In genomic region chr6:41372526-41373366, GRCh38 we compare ENCODE assay signal across 1 cellular context.
TF ChIP-seq lines count a peak whose summit lies in the region.

No MANE protein-coding gene starts in this region.

TF ChIP-seq in HepG2, 621 proteins besides CTCF, POLR2A, EP300 and RAD21 (continued from another document and continues in another):
- no peak for TF ChIP-seq ZNF646 (CRISPR knock-in tag; IDR thresholded peaks at IDR 0.05)
- no peak for TF ChIP-seq NFYB (CRISPR knock-in tag; IDR thresholded peaks at IDR 0.05)
- TF ChIP-seq NFATC3 (CRISPR knock-in tag; IDR thresholded peaks at IDR 0.05) = no peak
- TF ChIP-seq PATZ1 (CRISPR knock-in tag; IDR thresholded peaks at IDR 0.05) = peak; percentile 90
- peak; percentile 38; the same call in 1 of the 2 replicates for TF ChIP-seq FOXP4 (CRISPR knock-in tag; IDR thresholded peaks at IDR 0.05)
- TF ChIP-seq MTA1 (CRISPR knock-in tag; IDR thresholded peaks at IDR 0.05; ENCODE audit: borderline replicate concordance) = peak; percentile 93; the same call in 1 of the 2 replicates
- TF ChIP-seq ZBTB8A (CRISPR knock-in tag; IDR thresholded peaks at IDR 0.05; ENCODE audit: borderline replicate concordance, low read depth) = no peak
- no peak for TF ChIP-seq ZNF569 (CRISPR knock-in tag; IDR thresholded peaks at IDR 0.05; ENCODE audit: borderline replicate concordance)
- TF ChIP-seq ARID5B (CRISPR knock-in tag; IDR thresholded peaks at IDR 0.05) = peak; percentile 58; the same call in 1 of the 2 replicates
- no peak for TF ChIP-seq FOSL1 (CRISPR knock-in tag; IDR thresholded peaks at IDR 0.05; ENCODE audit: borderline replicate concordance)
- no peak for TF ChIP-seq ZFP62 (CRISPR knock-in tag; IDR thresholded peaks at IDR 0.05)
- TF ChIP-seq ZEB1 (IDR thresholded peaks at IDR 0.05; ENCODE audit: insufficient replicate concordance, low read depth) = no peak
- no peak for TF ChIP-seq ZNF484 (CRISPR knock-in tag; IDR thresholded peaks at IDR 0.05; ENCODE audit: borderline replicate concordance, low read depth)
- no peak for TF ChIP-seq EHMT2 (IDR thresholded peaks at IDR 0.05; ENCODE audit: borderline replicate concordance, low read depth, low read length)
- TF ChIP-seq, protein P1, sequence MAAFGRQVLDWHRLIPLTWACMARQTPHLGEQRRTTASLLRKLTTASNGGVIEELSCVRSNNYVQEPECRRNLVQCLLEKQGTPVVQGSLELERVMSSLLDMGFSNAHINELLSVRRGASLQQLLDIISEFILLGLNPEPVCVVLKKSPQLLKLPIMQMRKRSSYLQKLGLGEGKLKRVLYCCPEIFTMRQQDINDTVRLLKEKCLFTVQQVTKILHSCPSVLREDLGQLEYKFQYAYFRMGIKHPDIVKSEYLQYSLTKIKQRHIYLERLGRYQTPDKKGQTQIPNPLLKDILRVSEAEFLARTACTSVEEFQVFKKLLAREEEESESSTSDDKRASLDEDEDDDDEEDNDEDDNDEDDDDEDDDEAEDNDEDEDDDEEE (CRISPR knock-in tag; IDR thresholded peaks at IDR 0.05) = no peak
- TF ChIP-seq TEAD2 (CRISPR knock-in tag; IDR thresholded peaks at IDR 0.05) = no peak
- TF ChIP-seq, protein P2, sequence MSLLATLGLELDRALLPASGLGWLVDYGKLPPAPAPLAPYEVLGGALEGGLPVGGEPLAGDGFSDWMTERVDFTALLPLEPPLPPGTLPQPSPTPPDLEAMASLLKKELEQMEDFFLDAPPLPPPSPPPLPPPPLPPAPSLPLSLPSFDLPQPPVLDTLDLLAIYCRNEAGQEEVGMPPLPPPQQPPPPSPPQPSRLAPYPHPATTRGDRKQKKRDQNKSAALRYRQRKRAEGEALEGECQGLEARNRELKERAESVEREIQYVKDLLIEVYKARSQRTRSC (CRISPR knock-in tag; IDR thresholded peaks at IDR 0.05; ENCODE audit: low read depth) = no peak
- 0 out of 2 replicates have a peak, but pooled peaks have one; percentile 24 for TF ChIP-seq ARNT2 (CRISPR knock-in tag; IDR thresholded peaks at IDR 0.05; ENCODE audit: low read depth)
- TF ChIP-seq RERE (CRISPR knock-in tag; IDR thresholded peaks at IDR 0.05; ENCODE audit: low read depth) = no peak
- TF ChIP-seq GATAD1 (CRISPR knock-in tag; IDR thresholded peaks at IDR 0.05) = no peak
- no peak for TF ChIP-seq ZNF282 (IDR thresholded peaks at IDR 0.05; ENCODE audit: partially characterized antibody)
- no peak for TF ChIP-seq ZNF331 (CRISPR knock-in tag; IDR thresholded peaks at IDR 0.05)
- no peak for TF ChIP-seq SOX6 (IDR thresholded peaks at IDR 0.05)
- peak; percentile 67 for TF ChIP-seq SOX6 (CRISPR knock-in tag; IDR thresholded peaks at IDR 0.05)
- peak; percentile 73; the same call in 1 of the 2 replicates for TF ChIP-seq UBTF (CRISPR knock-in tag; IDR thresholded peaks at IDR 0.05)
- 0 out of 2 replicates have a peak, but pooled peaks have one; percentile 44 for TF ChIP-seq PAX8 (CRISPR knock-in tag; IDR thresholded peaks at IDR 0.05; ENCODE audit: borderline replicate concordance)
- TF ChIP-seq ZNF296 (CRISPR knock-in tag; conservative IDR thresholded peaks at IDR 0.05) = no peak
- TF ChIP-seq ADNP (CRISPR knock-in tag; IDR thresholded peaks at IDR 0.05) = no peak
- TF ChIP-seq ZNF143 (CRISPR knock-in tag; IDR thresholded peaks at IDR 0.05) = no peak
